ENCODE assay signal across 1 cellular context in the genomic region with DNA sequence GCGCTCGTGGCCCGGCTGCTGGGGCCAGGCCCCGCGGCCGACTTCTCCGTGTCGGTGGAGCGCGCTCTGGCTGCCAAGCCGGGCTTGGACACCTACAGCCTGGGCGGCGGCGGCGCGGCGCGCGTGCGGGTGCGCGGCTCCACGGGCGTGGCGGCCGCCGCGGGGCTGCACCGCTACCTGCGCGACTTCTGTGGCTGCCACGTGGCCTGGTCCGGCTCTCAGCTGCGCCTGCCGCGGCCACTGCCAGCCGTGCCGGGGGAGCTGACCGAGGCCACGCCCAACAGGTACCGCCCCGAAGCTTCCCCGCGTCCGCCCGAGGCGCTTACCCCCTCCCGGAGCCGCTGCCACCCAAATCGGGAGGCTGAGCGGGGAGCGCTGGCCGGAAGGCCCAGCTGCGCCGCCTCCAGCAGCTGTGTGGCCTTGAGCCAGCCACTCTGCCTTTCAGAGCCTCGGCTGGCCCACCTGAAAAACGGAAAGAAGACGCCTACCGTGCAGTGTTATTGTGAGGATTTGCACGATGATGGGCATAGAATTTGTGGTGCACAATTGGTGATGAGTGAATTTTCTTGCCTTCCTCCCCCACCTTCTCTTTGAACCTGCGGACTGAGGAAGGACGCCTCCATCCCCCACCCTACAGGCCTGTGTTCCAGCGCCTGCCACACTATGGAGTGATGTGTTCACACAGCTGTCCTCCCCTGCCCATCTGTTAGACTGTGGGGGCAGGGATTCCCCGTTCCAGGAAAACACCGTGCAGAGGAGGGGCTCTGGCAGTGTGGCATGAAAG.
TF ChIP-seq lines count a peak whose summit lies in the region.

No MANE protein-coding gene starts in this region.

TF ChIP-seq in HepG2, 621 proteins besides CTCF, POLR2A, EP300 and RAD21 (continued from another document and continues in another):
- TF ChIP-seq, protein P1, sequence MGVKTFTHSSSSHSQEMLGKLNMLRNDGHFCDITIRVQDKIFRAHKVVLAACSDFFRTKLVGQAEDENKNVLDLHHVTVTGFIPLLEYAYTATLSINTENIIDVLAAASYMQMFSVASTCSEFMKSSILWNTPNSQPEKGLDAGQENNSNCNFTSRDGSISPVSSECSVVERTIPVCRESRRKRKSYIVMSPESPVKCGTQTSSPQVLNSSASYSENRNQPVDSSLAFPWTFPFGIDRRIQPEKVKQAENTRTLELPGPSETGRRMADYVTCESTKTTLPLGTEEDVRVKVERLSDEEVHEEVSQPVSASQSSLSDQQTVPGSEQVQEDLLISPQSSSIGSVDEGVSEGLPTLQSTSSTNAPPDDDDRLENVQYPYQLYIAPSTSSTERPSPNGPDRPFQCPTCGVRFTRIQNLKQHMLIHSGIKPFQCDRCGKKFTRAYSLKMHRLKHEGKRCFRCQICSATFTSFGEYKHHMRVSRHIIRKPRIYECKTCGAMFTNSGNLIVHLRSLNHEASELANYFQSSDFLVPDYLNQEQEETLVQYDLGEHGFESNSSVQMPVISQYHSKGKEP (CRISPR knock-in tag; IDR thresholded peaks at IDR 0.05): peak; percentile 72; the same call in 1 of the 2 replicates
- no peak for TF ChIP-seq PCBP1 (IDR thresholded peaks at IDR 0.05; ENCODE audit: borderline replicate concordance, low read depth, low read length)
- peak; percentile 78; the same call in 1 of the 2 replicates for TF ChIP-seq MAZ (IDR thresholded peaks at IDR 0.05; ENCODE audit: borderline replicate concordance, low read depth, low read length)
- peak; percentile 77; the same call in 1 of the 2 replicates for TF ChIP-seq MAZ (CRISPR knock-in tag; IDR thresholded peaks at IDR 0.05; ENCODE audit: low read depth)
- no peak; the same call in 1 of the 2 replicates for TF ChIP-seq MAFF (IDR thresholded peaks at IDR 0.05; ENCODE audit: low read depth, low read length)
- no peak for TF ChIP-seq JARID2 (CRISPR knock-in tag; IDR thresholded peaks at IDR 0.05; ENCODE audit: insufficient replicate concordance)
- peak; percentile 13; the same call in 1 of the 2 replicates for TF ChIP-seq MXD4 (CRISPR knock-in tag; IDR thresholded peaks at IDR 0.05)
- TF ChIP-seq ZFP36L1 (CRISPR knock-in tag; IDR thresholded peaks at IDR 0.05): no peak; the same call in 1 of the 2 replicates
- TF ChIP-seq ZSCAN25 (CRISPR knock-in tag; IDR thresholded peaks at IDR 0.05): peak; percentile 64
- no peak for TF ChIP-seq HNRNPH1 (optimal IDR thresholded peaks at IDR 0.05; ENCODE audit: low read depth, low read length)
- TF ChIP-seq CEBPB (IDR thresholded peaks at IDR 0.05; ENCODE audit: borderline replicate concordance, low read depth, low read length): no peak
- TF ChIP-seq ARNTL (CRISPR knock-in tag; IDR thresholded peaks at IDR 0.05): peak; percentile 18; the same call in 1 of the 2 replicates
- TF ChIP-seq MED1 (CRISPR knock-in tag; IDR thresholded peaks at IDR 0.05): peak; percentile 81
- TF ChIP-seq FOSL2 (CRISPR knock-in tag; IDR thresholded peaks at IDR 0.05): peak; percentile 59
- TF ChIP-seq YEATS4 (CRISPR knock-in tag; IDR thresholded peaks at IDR 0.05; ENCODE audit: borderline replicate concordance): peak; percentile 84
- TF ChIP-seq MEIS2 (CRISPR knock-in tag; IDR thresholded peaks at IDR 0.05): peak; percentile 55; the same call in 1 of the 2 replicates
- TF ChIP-seq, protein P2, sequence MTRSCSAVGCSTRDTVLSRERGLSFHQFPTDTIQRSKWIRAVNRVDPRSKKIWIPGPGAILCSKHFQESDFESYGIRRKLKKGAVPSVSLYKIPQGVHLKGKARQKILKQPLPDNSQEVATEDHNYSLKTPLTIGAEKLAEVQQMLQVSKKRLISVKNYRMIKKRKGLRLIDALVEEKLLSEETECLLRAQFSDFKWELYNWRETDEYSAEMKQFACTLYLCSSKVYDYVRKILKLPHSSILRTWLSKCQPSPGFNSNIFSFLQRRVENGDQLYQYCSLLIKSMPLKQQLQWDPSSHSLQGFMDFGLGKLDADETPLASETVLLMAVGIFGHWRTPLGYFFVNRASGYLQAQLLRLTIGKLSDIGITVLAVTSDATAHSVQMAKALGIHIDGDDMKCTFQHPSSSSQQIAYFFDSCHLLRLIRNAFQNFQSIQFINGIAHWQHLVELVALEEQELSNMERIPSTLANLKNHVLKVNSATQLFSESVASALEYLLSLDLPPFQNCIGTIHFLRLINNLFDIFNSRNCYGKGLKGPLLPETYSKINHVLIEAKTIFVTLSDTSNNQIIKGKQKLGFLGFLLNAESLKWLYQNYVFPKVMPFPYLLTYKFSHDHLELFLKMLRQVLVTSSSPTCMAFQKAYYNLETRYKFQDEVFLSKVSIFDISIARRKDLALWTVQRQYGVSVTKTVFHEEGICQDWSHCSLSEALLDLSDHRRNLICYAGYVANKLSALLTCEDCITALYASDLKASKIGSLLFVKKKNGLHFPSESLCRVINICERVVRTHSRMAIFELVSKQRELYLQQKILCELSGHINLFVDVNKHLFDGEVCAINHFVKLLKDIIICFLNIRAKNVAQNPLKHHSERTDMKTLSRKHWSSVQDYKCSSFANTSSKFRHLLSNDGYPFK (CRISPR knock-in tag; IDR thresholded peaks at IDR 0.05; ENCODE audit: borderline replicate concordance): peak; percentile 84; the same call in 1 of the 2 replicates
- peak; percentile 50; the same call in 1 of the 2 replicates for TF ChIP-seq POLR2AphosphoS5 (IDR thresholded peaks at IDR 0.05; ENCODE audit: low read depth, low read length)
- no peak for TF ChIP-seq FOSL1 (CRISPR knock-in tag; IDR thresholded peaks at IDR 0.05; ENCODE audit: borderline replicate concordance)
- TF ChIP-seq, protein P3, sequence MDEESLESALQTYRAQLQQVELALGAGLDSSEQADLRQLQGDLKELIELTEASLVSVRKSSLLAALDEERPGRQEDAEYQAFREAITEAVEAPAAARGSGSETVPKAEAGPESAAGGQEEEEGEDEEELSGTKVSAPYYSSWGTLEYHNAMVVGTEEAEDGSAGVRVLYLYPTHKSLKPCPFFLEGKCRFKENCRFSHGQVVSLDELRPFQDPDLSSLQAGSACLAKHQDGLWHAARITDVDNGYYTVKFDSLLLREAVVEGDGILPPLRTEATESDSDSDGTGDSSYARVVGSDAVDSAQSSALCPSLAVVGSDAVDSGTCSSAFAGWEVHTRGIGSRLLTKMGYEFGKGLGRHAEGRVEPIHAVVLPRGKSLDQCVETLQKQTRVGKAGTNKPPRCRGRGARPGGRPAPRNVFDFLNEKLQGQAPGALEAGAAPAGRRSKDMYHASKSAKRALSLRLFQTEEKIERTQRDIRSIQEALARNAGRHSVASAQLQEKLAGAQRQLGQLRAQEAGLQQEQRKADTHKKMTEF (CRISPR knock-in tag; IDR thresholded peaks at IDR 0.05): peak; percentile 87
- 0 out of 2 replicates have a peak, but pooled peaks have one; percentile 36 for TF ChIP-seq CEBPG (CRISPR knock-in tag; IDR thresholded peaks at IDR 0.05)
- TF ChIP-seq PHF20 (CRISPR knock-in tag; IDR thresholded peaks at IDR 0.05): peak; percentile 57
- TF ChIP-seq, protein P4, sequence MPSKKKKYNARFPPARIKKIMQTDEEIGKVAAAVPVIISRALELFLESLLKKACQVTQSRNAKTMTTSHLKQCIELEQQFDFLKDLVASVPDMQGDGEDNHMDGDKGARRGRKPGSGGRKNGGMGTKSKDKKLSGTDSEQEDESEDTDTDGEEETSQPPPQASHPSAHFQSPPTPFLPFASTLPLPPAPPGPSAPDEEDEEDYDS (CRISPR knock-in tag; IDR thresholded peaks at IDR 0.05): peak; percentile 83
- TF ChIP-seq RBM39 (IDR thresholded peaks at IDR 0.05; ENCODE audit: low read depth, low read length, poor library complexity, severe bottlenecking): no peak
- TF ChIP-seq NFIB (CRISPR knock-in tag; IDR thresholded peaks at IDR 0.05; ENCODE audit: borderline replicate concordance): no peak
- peak; percentile 78 for TF ChIP-seq ZNF547 (CRISPR knock-in tag; IDR thresholded peaks at IDR 0.05)
- TF ChIP-seq, protein P5, sequence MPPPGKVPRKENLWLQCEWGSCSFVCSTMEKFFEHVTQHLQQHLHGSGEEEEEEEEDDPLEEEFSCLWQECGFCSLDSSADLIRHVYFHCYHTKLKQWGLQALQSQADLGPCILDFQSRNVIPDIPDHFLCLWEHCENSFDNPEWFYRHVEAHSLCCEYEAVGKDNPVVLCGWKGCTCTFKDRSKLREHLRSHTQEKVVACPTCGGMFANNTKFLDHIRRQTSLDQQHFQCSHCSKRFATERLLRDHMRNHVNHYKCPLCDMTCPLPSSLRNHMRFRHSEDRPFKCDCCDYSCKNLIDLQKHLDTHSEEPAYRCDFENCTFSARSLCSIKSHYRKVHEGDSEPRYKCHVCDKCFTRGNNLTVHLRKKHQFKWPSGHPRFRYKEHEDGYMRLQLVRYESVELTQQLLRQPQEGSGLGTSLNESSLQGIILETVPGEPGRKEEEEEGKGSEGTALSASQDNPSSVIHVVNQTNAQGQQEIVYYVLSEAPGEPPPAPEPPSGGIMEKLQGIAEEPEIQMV (CRISPR knock-in tag; IDR thresholded peaks at IDR 0.05; ENCODE audit: low read depth): peak; percentile 91
- no peak for TF ChIP-seq ZFP82 (CRISPR knock-in tag; IDR thresholded peaks at IDR 0.05; ENCODE audit: borderline replicate concordance)
- TF ChIP-seq ATM (IDR thresholded peaks at IDR 0.05; ENCODE audit: borderline replicate concordance): no peak
- no peak for TF ChIP-seq ZNF234 (CRISPR knock-in tag; conservative IDR thresholded peaks at IDR 0.05)
- TF ChIP-seq, protein P6, sequence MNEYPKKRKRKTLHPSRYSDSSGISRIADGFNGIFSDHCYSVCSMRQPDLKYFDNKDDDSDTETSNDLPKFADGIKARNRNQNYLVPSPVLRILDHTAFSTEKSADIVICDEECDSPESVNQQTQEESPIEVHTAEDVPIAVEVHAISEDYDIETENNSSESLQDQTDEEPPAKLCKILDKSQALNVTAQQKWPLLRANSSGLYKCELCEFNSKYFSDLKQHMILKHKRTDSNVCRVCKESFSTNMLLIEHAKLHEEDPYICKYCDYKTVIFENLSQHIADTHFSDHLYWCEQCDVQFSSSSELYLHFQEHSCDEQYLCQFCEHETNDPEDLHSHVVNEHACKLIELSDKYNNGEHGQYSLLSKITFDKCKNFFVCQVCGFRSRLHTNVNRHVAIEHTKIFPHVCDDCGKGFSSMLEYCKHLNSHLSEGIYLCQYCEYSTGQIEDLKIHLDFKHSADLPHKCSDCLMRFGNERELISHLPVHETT (CRISPR knock-in tag; conservative IDR thresholded peaks at IDR 0.05): peak; percentile 82
- peak; percentile 74; the same call in 1 of the 2 replicates for TF ChIP-seq HES4 (CRISPR knock-in tag; IDR thresholded peaks at IDR 0.05; ENCODE audit: borderline replicate concordance)
- TF ChIP-seq, protein P7, sequence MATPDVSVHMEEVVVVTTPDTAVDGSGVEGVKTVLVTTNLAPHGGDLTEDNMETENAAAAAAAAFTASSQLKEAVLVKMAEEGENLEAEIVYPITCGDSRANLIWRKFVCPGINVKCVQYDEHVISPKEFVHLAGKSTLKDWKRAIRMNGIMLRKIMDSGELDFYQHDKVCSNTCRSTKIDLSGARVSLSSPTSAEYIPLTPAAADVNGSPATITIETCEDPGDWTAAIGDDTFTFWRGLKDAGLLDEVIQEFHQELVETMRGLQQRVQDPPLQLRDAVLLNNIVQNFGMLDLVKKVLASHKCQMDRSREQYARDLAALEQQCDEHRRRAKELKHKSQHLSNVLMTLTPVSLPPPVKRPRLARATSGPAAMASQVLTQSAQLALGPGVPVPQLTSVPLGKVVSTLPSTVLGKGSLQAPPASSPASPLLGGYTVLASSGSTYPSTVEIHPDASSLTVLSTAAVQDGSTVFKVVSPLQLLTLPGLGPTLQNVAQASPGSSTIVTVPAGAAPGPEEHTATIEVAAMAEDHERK (CRISPR knock-in tag; IDR thresholded peaks at IDR 0.05; ENCODE audit: low read depth): no peak
- TF ChIP-seq, protein P8, sequence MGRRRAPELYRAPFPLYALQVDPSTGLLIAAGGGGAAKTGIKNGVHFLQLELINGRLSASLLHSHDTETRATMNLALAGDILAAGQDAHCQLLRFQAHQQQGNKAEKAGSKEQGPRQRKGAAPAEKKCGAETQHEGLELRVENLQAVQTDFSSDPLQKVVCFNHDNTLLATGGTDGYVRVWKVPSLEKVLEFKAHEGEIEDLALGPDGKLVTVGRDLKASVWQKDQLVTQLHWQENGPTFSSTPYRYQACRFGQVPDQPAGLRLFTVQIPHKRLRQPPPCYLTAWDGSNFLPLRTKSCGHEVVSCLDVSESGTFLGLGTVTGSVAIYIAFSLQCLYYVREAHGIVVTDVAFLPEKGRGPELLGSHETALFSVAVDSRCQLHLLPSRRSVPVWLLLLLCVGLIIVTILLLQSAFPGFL (CRISPR knock-in tag; IDR thresholded peaks at IDR 0.05): no peak
- no peak for TF ChIP-seq ZSCAN22 (CRISPR knock-in tag; IDR thresholded peaks at IDR 0.05)
- TF ChIP-seq, protein P9, sequence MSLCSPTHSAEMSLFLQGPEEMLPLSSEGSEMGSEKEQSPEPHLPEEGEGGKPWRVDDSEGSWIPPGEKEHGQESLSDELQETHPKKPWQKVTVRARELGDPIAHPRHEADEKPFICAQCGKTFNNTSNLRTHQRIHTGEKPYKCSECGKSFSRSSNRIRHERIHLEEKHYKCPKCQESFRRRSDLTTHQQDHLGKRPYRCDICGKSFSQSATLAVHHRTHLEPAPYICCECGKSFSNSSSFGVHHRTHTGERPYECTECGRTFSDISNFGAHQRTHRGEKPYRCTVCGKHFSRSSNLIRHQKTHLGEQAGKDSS (CRISPR knock-in tag; IDR thresholded peaks at IDR 0.05; ENCODE audit: borderline replicate concordance, low read depth): no peak
- TF ChIP-seq, protein P10, sequence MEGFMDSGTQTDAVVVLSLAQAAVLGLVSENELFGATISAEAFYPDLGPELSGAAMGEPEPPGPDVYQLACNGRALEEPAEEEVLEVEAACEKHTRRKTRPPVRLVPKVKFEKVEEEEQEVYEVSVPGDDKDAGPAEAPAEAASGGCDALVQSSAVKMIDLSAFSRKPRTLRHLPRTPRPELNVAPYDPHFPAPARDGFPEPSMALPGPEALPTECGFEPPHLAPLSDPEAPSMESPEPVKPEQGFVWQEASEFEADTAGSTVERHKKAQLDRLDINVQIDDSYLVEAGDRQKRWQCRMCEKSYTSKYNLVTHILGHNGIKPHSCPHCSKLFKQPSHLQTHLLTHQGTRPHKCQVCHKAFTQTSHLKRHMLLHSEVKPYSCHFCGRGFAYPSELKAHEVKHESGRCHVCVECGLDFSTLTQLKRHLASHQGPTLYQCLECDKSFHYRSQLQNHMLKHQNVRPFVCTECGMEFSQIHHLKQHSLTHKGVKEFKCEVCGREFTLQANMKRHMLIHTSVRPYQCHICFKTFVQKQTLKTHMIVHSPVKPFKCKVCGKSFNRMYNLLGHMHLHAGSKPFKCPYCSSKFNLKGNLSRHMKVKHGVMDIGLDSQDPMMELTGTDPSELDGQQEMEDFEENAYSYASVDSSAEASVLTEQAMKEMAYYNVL (CRISPR knock-in tag; IDR thresholded peaks at IDR 0.05; ENCODE audit: borderline replicate concordance): peak; percentile 53; the same call in 1 of the 2 replicates
- TF ChIP-seq RARG (CRISPR knock-in tag; IDR thresholded peaks at IDR 0.05; ENCODE audit: low read depth): no peak
- TF ChIP-seq, protein P11, sequence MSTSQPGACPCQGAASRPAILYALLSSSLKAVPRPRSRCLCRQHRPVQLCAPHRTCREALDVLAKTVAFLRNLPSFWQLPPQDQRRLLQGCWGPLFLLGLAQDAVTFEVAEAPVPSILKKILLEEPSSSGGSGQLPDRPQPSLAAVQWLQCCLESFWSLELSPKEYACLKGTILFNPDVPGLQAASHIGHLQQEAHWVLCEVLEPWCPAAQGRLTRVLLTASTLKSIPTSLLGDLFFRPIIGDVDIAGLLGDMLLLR (CRISPR knock-in tag; IDR thresholded peaks at IDR 0.05): peak; percentile 28; the same call in 1 of the 2 replicates
- TF ChIP-seq PHB2 (IDR thresholded peaks at IDR 0.05; ENCODE audit: partially characterized antibody): no peak
- TF ChIP-seq RBFOX2 (IDR thresholded peaks at IDR 0.05; ENCODE audit: low read depth, low read length): peak; percentile 95
- TF ChIP-seq SYNCRIP (IDR thresholded peaks at IDR 0.05; ENCODE audit: insufficient read depth, low read depth, low read length): no peak
- no peak for TF ChIP-seq JUNB (CRISPR knock-in tag; IDR thresholded peaks at IDR 0.05; ENCODE audit: borderline replicate concordance)
- TF ChIP-seq PHF8 (CRISPR knock-in tag; IDR thresholded peaks at IDR 0.05): peak; percentile 77
- TF ChIP-seq MIER3 (CRISPR knock-in tag; IDR thresholded peaks at IDR 0.05; ENCODE audit: borderline replicate concordance): peak; percentile 16; the same call in 1 of the 2 replicates
